Comparison of ENCODE assay signal across 8 cellular contexts in the genomic region with DNA sequence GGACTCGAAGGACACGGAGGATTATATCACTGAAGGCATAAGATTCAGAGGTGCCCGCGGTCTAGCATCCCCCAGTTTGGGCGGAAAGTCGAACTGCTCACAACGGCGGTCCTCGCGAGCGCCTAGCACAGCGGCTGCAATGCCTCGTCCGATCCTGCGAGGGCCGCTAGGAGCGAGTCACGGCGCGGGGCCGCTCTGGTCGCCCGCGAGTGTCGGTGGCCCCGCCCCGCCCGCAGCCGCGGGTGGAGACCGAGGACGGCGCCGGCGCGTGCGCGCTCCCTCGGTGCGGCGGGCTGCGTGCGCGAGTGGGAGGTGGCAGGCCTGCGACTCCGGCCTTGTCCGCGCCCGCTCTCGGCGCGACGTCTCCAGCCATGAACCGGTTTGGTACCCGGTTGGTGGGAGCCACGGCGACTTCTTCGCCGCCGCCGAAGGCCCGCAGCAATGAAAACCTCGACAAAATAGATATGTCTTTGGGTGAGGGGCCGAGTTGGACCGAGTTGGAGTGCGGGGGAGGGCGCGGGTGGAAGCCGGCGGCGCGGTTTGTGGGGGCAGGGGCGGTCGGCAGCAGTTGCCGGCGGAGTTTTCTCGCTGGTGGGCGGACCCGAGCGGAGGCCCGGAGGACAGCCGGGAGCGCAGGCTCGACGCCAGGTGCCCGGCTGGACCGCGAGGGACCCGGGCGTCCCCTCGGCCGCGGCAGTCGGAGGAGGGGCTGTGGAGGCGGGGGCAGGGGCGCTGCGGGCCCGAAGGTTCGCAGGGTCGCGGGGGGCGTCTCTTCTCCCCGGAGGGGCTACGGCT. TPM values are rescaled to one million over a fixed set of nuclear protein-coding genes. Genes with fewer than 3 reads are reported as not detected.
DNase-seq lines count a peak whose midpoint lies in the region; ATAC-seq and TF ChIP-seq lines count a peak whose summit lies in the region.

A gene with protein sequence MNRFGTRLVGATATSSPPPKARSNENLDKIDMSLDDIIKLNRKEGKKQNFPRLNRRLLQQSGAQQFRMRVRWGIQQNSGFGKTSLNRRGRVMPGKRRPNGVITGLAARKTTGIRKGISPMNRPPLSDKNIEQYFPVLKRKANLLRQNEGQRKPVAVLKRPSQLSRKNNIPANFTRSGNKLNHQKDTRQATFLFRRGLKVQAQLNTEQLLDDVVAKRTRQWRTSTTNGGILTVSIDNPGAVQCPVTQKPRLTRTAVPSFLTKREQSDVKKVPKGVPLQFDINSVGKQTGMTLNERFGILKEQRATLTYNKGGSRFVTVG (plus strand): TSS at position 283 of the 795 bp plus-strand sequence. CDS start 89 bp downstream, at position 372.

- H3K27ac ChIP-seq in left ventricle myocardium inferior (replicated peaks) (peak within 1 kb of the TSS; percentile 98), psoas muscle (peak within 1 kb of the TSS; percentile 99)

- in situ Hi-C loops in GM13977 (cut with MboI; ENCODE audit: low pct_unique_long_range_greater_than_20kb, low sequenced_read_pairs, unreplicated experiment) = no loop called here

- peak within 1 kb of the TSS; percentile 95 for H3K4me3 ChIP-seq in left ventricle myocardium inferior
- H3K4me3 ChIP-seq in psoas muscle = peak within 1 kb of the TSS; percentile 92

- H3K9me3 ChIP-seq in left ventricle myocardium inferior (replicated peaks) (no peaks in the 10 kb centered on the region), psoas muscle (no peaks in the 10 kb centered on the region)

- intact Hi-C loops in left ventricle myocardium inferior (cut with micrococcal nuclease) (no loop called here), psoas muscle (cut with DNase I) (loop anchor here (2.0 to 5.0 kb wide), 2 partner anchors 37 to 43 kb away; a partner anchor contains a TSS)

- H3K27ac Mint-ChIP-seq in T-helper 1 cell treated with Interleukin-12 subunit alpha and Interleukin-12 subunit beta and Interleukin-4 antibody, amounts not matched to agents 30 μg/mL and 1 μg/mL, for 36 hours = peak within 1 kb of the TSS; percentile 93

- peak; percentile 75 for TF ChIP-seq CTCF in GM13977 (IDR thresholded peaks at IDR 0.05; ENCODE audit: extremely low read depth, insufficient read depth, missing control alignments)
- peak; percentile 70 for TF ChIP-seq CTCF in left ventricle myocardium inferior (IDR thresholded peaks at IDR 0.05; ENCODE audit: borderline replicate concordance)
- peak; percentile 55 for TF ChIP-seq CTCF in psoas muscle (IDR thresholded peaks at IDR 0.05)

- H3K36me3 Mint-ChIP-seq in T-helper 1 cell treated with Interleukin-12 subunit alpha and Interleukin-12 subunit beta and Interleukin-4 antibody, amounts not matched to agents 30 μg/mL and 1 μg/mL, for 36 hours (ENCODE audit: low read depth) = no peaks in the 10 kb centered on the region

- ATAC-seq in HG02852 (IDR thresholded peaks at IDR 0.05; ENCODE audit: unreplicated experiment) = peak; percentile 78
- peak; percentile 83 to 87 (median 86) for ATAC-seq in psoas muscle

- WGBS in psoas muscle, 3 donors = 0 to 1% (median 0%) methylated on average over 66 to 104 of the region's 104 CpGs

- H3K4me3 Mint-ChIP-seq in T-helper 1 cell treated with Interleukin-12 subunit alpha and Interleukin-12 subunit beta and Interleukin-4 antibody, amounts not matched to agents 30 μg/mL and 1 μg/mL, for 36 hours = peak within 1 kb of the TSS; percentile 97

- H3K36me3 ChIP-seq in left ventricle myocardium inferior (no peaks in the 10 kb centered on the region), psoas muscle (ENCODE audit: insufficient read depth in 1 of 2, low read depth in 1 of 2) (no peaks in the 10 kb centered on the region)

- peaks cover 81% of the 10 kb centered on the region for H3K4me1 ChIP-seq in left ventricle myocardium inferior
- H3K4me1 ChIP-seq in psoas muscle = peaks cover 54% of the 10 kb centered on the region

- H3K27me3 ChIP-seq in left ventricle myocardium inferior (ENCODE audit: low read depth) (no peaks in the 10 kb centered on the region), psoas muscle (ENCODE audit: insufficient read depth in 3 of 3, low read length in 2 of 3) (no peaks in the 10 kb centered on the region)

- H3K9me3 Mint-ChIP-seq in T-helper 1 cell treated with Interleukin-12 subunit alpha and Interleukin-12 subunit beta and Interleukin-4 antibody, amounts not matched to agents 30 μg/mL and 1 μg/mL, for 36 hours = no peaks in the 10 kb centered on the region

- peaks cover 7% of the 10 kb centered on the region for H3K27me3 Mint-ChIP-seq in T-helper 1 cell treated with Interleukin-12 subunit alpha and Interleukin-12 subunit beta and Interleukin-4 antibody, amounts not matched to agents 30 μg/mL and 1 μg/mL, for 36 hours (ENCODE audit: low read depth)

- H3K4me1 Mint-ChIP-seq in T-helper 1 cell treated with Interleukin-12 subunit alpha and Interleukin-12 subunit beta and Interleukin-4 antibody, amounts not matched to agents 30 μg/mL and 1 μg/mL, for 36 hours (ENCODE audit: low read depth) = peaks cover 33% of the 10 kb centered on the region

- DNase-seq in GM13977 (ENCODE audit: low spot score) (peak; percentile 94), NCI-H146 treated with DMSO at 0.1 percent for 48 hours (lab: John Stamatoyannopoulos, UW; ENCODE audit: unreplicated experiment) (peak; percentile 89), amniotic stem cell (lab: John Stamatoyannopoulos, UW) (peak; percentile 76), left ventricle myocardium inferior (peak; percentile 93), psoas muscle (peak; percentile 94 to 97), ureter (ENCODE audit: low spot score) (peak; percentile 90)

RNA-seq across cellular contexts. Expression of the gene that starts here (rescaled TPM):
- 78.7 TPM for total RNA-seq in left ventricle myocardium inferior
- total RNA-seq in psoas muscle = 100 to 1,000 TPM; 143 to 232 (median 157) TPM
- 100 to 1,000 TPM in 1 of 3 donors, 10 to 100 TPM in 2; 15.2 to 108 (median 48.6) TPM for polyA plus RNA-seq in psoas muscle
- total RNA-seq in ureter = 47.9 TPM

Comparison
In these comparisons a context has a peak if more than half of its experiments do, and no peak if none do; other contexts are left out.
1. Peak in every context shown above with its lines: DNase-seq, ATAC-seq, H3K4me3 ChIP-seq and H3K27ac ChIP-seq.